19 cellular contexts compared by ENCODE assay signal in the genomic region with DNA sequence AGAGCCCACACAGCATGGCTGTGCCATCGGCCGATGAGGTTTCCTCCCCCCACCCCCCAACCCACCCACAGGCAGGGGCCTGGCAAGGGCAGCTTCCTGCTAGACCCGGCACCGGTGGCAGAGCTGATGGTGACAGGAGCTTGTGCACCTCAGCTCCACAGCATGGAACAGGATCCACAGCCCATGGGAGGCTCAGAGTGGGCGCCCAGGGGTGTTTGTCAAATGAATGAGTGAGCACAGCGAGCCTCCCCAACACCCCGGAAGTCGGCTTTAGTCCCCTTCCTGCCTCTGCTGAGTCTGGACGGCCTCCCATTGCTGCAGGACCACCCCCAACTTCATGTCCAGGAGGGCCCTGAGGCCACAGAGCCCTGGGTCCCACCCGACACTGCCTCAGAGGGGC.
DNase-seq lines count a peak whose midpoint lies in the region; ATAC-seq, FAIRE-seq and TF ChIP-seq lines count a peak whose summit lies in the region.
"Had no signal": no experiment of that assay in that cellular context is flagged by ENCODE, and none has a peak within 500 bp of the region (broad histone marks: within the 10 kb centered on the region; RNA-seq: fewer than 3 reads in every experiment).

No MANE protein-coding gene starts in this region.

- peak overlapping the region; percentile 1 for H2AFZ ChIP-seq in GM12878 (ENCODE audit: control insufficient read depth, low read depth, low read length)
- H2AFZ ChIP-seq: hepatocyte had no signal

- CTCF ChIA-PET in GM12878 (lab: Yijun Ruan, JAX): interaction anchor here (1.3 kb wide), 1 partner anchor 10 kb away, joined by 3 read pairs; no protein-coding TSS in a partner anchor

- H3K27me3 ChIP-seq in GM12878 (replicated peaks in 1 of 2; ENCODE audit: control insufficient read depth in 2 of 2, insufficient read depth in 2 of 2, low read length in 1 of 2) (no peaks in the 10 kb centered on the region), body of pancreas (no peaks in the 10 kb centered on the region)
- H3K27me3 ChIP-seq: Peyer's patch had no signal

- H3K9ac ChIP-seq in GM12878 (ENCODE audit: control insufficient read depth, insufficient read depth, low read length): no peak overlapping the region

- H4K20me1 ChIP-seq in GM12878 (ENCODE audit: control insufficient read depth, insufficient read depth): no peaks in the 10 kb centered on the region

- RAD21 ChIA-PET in GM12878 (lab: Charles Lee; ENCODE audit: unreplicated experiment): interaction anchor here (0.6 kb wide), 1 partner anchor 39 kb away, joined by 3 read pairs; no protein-coding TSS in a partner anchor

- H3K27ac ChIP-seq in GM12878 (ENCODE audit: control insufficient read depth, insufficient read depth) (no peak overlapping the region), body of pancreas (no peak overlapping the region)
- H3K27ac ChIP-seq: colonic mucosa, hepatocyte, Peyer's patch, SK-N-MC, stomach, upper lobe of right lung had no signal

- H3K4me1 ChIP-seq in GM12878 (ENCODE audit: control insufficient read depth, insufficient read depth, low read length): peaks cover 10% of the 10 kb centered on the region; the same call in 1 of the 2 replicates
- H3K4me1 ChIP-seq in body of pancreas: peaks cover 9% of the 10 kb centered on the region

- no peak for TF ChIP-seq POLR2A in GM12878 (IDR thresholded peaks at IDR 0.05; ENCODE audit: low read depth, low read length)
- no peak for TF ChIP-seq POLR2A in body of pancreas (IDR thresholded peaks at IDR 0.05)

- no peak for TF ChIP-seq EP300 in GM12878 (IDR thresholded peaks at IDR 0.05; ENCODE audit: borderline replicate concordance in 1 of 2, control insufficient read depth in 1 of 2, low read depth in 2 of 2, low read length in 2 of 2)

- H3K36me3 ChIP-seq in GM12878 (ENCODE audit: control insufficient read depth in 2 of 2, insufficient read depth in 2 of 2, low read length in 1 of 2): no peaks in the 10 kb centered on the region
- H3K36me3 ChIP-seq in body of pancreas (replicated peaks in 1 of 2; ENCODE audit: insufficient read depth in 1 of 2, low read depth in 2 of 2): no peaks in the 10 kb centered on the region
- H3K36me3 ChIP-seq: colonic mucosa, Peyer's patch, stomach, upper lobe of right lung had no signal

- no peak for TF ChIP-seq RAD21 in GM12878 (IDR thresholded peaks at IDR 0.05; ENCODE audit: insufficient read depth, low read depth, low read length)

- intact Hi-C loops in GM12878 (cut with micrococcal nuclease; ENCODE audit: unreplicated experiment) (no loop called here), body of pancreas (cut with DNase I) (no loop called here)

- no peaks in the 10 kb centered on the region for H3K9me3 ChIP-seq in GM12878 (replicated peaks; ENCODE audit: control insufficient read depth, insufficient read depth, low read length)
- no peaks in the 10 kb centered on the region for H3K9me3 ChIP-seq in body of pancreas
- H3K9me3 ChIP-seq: colonic mucosa, Peyer's patch, stomach, upper lobe of right lung had no signal

- H3K4me3 ChIP-seq in GM12878: no peak overlapping the region
- H3K4me3 ChIP-seq in body of pancreas: no peak overlapping the region
- H3K4me3 ChIP-seq: colonic mucosa, hepatocyte, Peyer's patch, SK-N-MC, stomach, upper lobe of right lung had no signal

- DNase-seq in activated CD8-positive, alpha-beta memory T cell treated with anti-CD3 and anti-CD28 coated beads, Interleukin-2, amount 50 U/mL, for 48 hours: peak; percentile 61
- no peak for DNase-seq in activated CD8-positive, alpha-beta memory T cell treated with anti-CD3 and anti-CD28 coated beads, Interleukin-2, amount 50 U/mL, for 4 hours
- DNase-seq in GM13976 (ENCODE audit: low spot score): peak; percentile 75
- DNase-seq in GM12878 (ENCODE audit: low read depth, low spot score): no peak
- DNase-seq in stimulated activated CD8-positive, alpha-beta memory T cell treated with anti-CD3 and anti-CD28 coated beads, Interleukin-4, amount 100 ng/mL, for 48 hours: peak; percentile 36
- DNase-seq in NCI-H1105 treated with DMSO at 0.1 percent for 48 hours (lab: John Stamatoyannopoulos, UW): no peak
- no peak for DNase-seq in body of pancreas
- DNase-seq: colonic mucosa, kidney glomerular epithelial cell, NCI-H146, NCI-H774, Peyer's patch, stomach, upper lobe of right lung had no signal

- SMC1A ChIA-PET in GM12878 (lab: Charles Lee; ENCODE audit: uncharacterized antibody, unreplicated experiment): no interaction called here

- no peak for FAIRE-seq in GM12878 (lab: Jason Lieb, UNC)
- FAIRE-seq: H54, HepG2 had no signal

- ATAC-seq in GM12878 (no peak), GM18502 (IDR thresholded peaks at IDR 0.05; ENCODE audit: poor library complexity, unreplicated experiment) (no peak), body of pancreas (no peak)
- ATAC-seq: HepG2, upper lobe of right lung had no signal

- H3K79me2 ChIP-seq in GM12878 (ENCODE audit: control insufficient read depth, insufficient read depth, low read length): no peaks in the 10 kb centered on the region
- H3K79me2 ChIP-seq: hepatocyte had no signal

- in situ Hi-C loops in GM13976 (cut with MboI; ENCODE audit: low sequenced_read_pairs, unreplicated experiment): no loop called here
- in situ Hi-C loops in GM12878 (cut with MboI): no loop called here

- H3K4me2 ChIP-seq in GM12878 (ENCODE audit: control insufficient read depth, insufficient read depth): no peak overlapping the region
- H3K4me2 ChIP-seq: hepatocyte had no signal

- 0% methylated on average over 8 of the region's 10 CpGs for WGBS in GM12878 (ENCODE audit: insufficient coverage, insufficient replicate concordance, low lambda C conversion rate, missing lambda C conversion rate)
- WGBS in body of pancreas, 2 donors: 73 to 90% methylated on average over 2 to 10 of the region's 10 CpGs

- BruUV-seq in GM12878 (replicated peaks; lab: Mats Ljungman, UMichigan): no TSS peak

- POLR2A ChIA-PET in GM12878 (lab: Charles Lee): no interaction called here

- TF ChIP-seq CTCF in GM13976 (IDR thresholded peaks at IDR 0.05; ENCODE audit: borderline replicate concordance, control extremely low read depth, extremely low read depth, insufficient read depth, missing control alignments) (no peak), GM12878 (IDR thresholded peaks at IDR 0.05 in 2 of 3, conservative IDR thresholded peaks at IDR 0.05 in 1 of 3; ENCODE audit: control insufficient read depth in 2 of 3, extremely low read depth in 1 of 3, insufficient read depth in 1 of 3, low read depth in 3 of 3, low read length in 3 of 3) (no peak), body of pancreas (IDR thresholded peaks at IDR 0.05) (no peak)

TF ChIP-seq in GM12878, 131 proteins besides CTCF, POLR2A, EP300 and RAD21 (continues in another document):
- TF ChIP-seq SPI1 (IDR thresholded peaks at IDR 0.05; ENCODE audit: borderline replicate concordance, insufficient read depth, low read depth, low read length): no peak
- no peak for TF ChIP-seq DPF2 (IDR thresholded peaks at IDR 0.05)
- TF ChIP-seq ZNF24 (IDR thresholded peaks at IDR 0.05): no peak
- TF ChIP-seq NRF1 (conservative IDR thresholded peaks at IDR 0.05; ENCODE audit: low read depth, low read length): no peak
- no peak for TF ChIP-seq MTA2 (IDR thresholded peaks at IDR 0.05; ENCODE audit: low read depth)
- TF ChIP-seq, protein P1, sequence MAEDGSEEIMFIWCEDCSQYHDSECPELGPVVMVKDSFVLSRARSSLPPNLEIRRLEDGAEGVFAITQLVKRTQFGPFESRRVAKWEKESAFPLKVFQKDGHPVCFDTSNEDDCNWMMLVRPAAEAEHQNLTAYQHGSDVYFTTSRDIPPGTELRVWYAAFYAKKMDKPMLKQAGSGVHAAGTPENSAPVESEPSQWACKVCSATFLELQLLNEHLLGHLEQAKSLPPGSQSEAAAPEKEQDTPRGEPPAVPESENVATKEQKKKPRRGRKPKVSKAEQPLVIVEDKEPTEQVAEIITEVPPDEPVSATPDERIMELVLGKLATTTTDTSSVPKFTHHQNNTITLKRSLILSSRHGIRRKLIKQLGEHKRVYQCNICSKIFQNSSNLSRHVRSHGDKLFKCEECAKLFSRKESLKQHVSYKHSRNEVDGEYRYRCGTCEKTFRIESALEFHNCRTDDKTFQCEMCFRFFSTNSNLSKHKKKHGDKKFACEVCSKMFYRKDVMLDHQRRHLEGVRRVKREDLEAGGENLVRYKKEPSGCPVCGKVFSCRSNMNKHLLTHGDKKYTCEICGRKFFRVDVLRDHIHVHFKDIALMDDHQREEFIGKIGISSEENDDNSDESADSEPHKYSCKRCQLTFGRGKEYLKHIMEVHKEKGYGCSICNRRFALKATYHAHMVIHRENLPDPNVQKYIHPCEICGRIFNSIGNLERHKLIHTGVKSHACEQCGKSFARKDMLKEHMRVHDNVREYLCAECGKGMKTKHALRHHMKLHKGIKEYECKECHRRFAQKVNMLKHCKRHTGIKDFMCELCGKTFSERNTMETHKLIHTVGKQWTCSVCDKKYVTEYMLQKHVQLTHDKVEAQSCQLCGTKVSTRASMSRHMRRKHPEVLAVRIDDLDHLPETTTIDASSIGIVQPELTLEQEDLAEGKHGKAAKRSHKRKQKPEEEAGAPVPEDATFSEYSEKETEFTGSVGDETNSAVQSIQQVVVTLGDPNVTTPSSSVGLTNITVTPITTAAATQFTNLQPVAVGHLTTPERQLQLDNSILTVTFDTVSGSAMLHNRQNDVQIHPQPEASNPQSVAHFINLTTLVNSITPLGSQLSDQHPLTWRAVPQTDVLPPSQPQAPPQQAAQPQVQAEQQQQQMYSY (CRISPR knock-in tag; IDR thresholded peaks at IDR 0.05): no peak
- no peak for TF ChIP-seq ZSCAN29 (IDR thresholded peaks at IDR 0.05)
- no peak for TF ChIP-seq PML (IDR thresholded peaks at IDR 0.05; ENCODE audit: low read length)
- no peak for TF ChIP-seq GABPA (IDR thresholded peaks at IDR 0.05; ENCODE audit: low read depth)
- TF ChIP-seq RUNX3 (IDR thresholded peaks at IDR 0.05; ENCODE audit: low read length): no peak
- TF ChIP-seq GATAD2B (conservative IDR thresholded peaks at IDR 0.05; ENCODE audit: low read depth): no peak

Comparison
In these comparisons a context has a peak if more than half of its experiments do, and no peak if none do; other contexts are left out.
1. DNase-seq: peak in activated CD8-positive, alpha-beta memory T cell treated with anti-CD3 and anti-CD28 coated beads, Interleukin-2, amount 50 U/mL, for 48 hours (single experiment), GM13976 (single experiment) and stimulated activated CD8-positive, alpha-beta memory T cell treated with anti-CD3 and anti-CD28 coated beads, Interleukin-4, amount 100 ng/mL, for 48 hours (single experiment); none in activated CD8-positive, alpha-beta memory T cell treated with anti-CD3 and anti-CD28 coated beads, Interleukin-2, amount 50 U/mL, for 4 hours (single experiment), GM12878 (single experiment), NCI-H1105 treated with DMSO at 0.1 percent for 48 hours (single experiment) and body of pancreas (0 of 4).